Comparison of ENCODE assay signal across 8 cellular contexts in genomic region chr7:38369816-38370493, GRCh38.
DNase-seq lines count a peak whose midpoint lies in the region; ATAC-seq and TF ChIP-seq lines count a peak whose summit lies in the region.

No MANE protein-coding gene starts in this region.

- H3K36me3 Mint-ChIP-seq in effector memory CD8-positive, alpha-beta T cell (ENCODE audit: insufficient read depth): peaks cover 27% of the 10 kb centered on the region

- H3K9me3 Mint-ChIP-seq in effector memory CD8-positive, alpha-beta T cell: no peaks in the 10 kb centered on the region

- H3K27ac Mint-ChIP-seq in effector memory CD8-positive, alpha-beta T cell: peak overlapping the region; percentile 87 to 98

- DNase-seq in NCI-H82 (lab: John Stamatoyannopoulos, UW): peak; percentile 88
- DNase-seq in activated CD8-positive, alpha-beta memory T cell treated with anti-CD3 and anti-CD28 coated beads for 1 hour (ENCODE audit: extremely low read depth in 1 of 2, low read depth in 1 of 2): peak; percentile 54 to 71
- peak; percentile 77 to 82 (median 79) for DNase-seq in effector memory CD8-positive, alpha-beta T cell
- peak; percentile 62 for DNase-seq in middle frontal gyrus (ENCODE audit: extremely low spot score, low spot score)
- peak; percentile 60 to 72 for DNase-seq in stimulated activated CD8-positive, alpha-beta memory T cell treated with anti-CD3 and anti-CD28 coated beads, Interleukin-4, amount 100 ng/mL, for 1 hour (ENCODE audit: low read depth in 2 of 2, low spot score in 1 of 2)

- H3K4me3 Mint-ChIP-seq in effector memory CD8-positive, alpha-beta T cell: peak overlapping the region; percentile 68 to 80

- peak; percentile 97 for TF ChIP-seq CTCF in C4-2B (conservative IDR thresholded peaks at IDR 0.05)

- peak; percentile 67 for ATAC-seq in GM19372 (IDR thresholded peaks at IDR 0.05; ENCODE audit: low read depth, unreplicated experiment)
- peak; percentile 60 for ATAC-seq in HG03460 (IDR thresholded peaks at IDR 0.05; ENCODE audit: unreplicated experiment)
- ATAC-seq in effector memory CD8-positive, alpha-beta T cell (replicated peaks): peak; percentile 70

- peaks cover 50 to 73% of the 10 kb centered on the region in 2 donors for H3K4me1 Mint-ChIP-seq in effector memory CD8-positive, alpha-beta T cell (ENCODE audit: low read depth in 2 of 2)

- no peaks in the 10 kb centered on the region for H3K27me3 Mint-ChIP-seq in effector memory CD8-positive, alpha-beta T cell

- H3K27ac ChIP-seq in C4-2B: no peak overlapping the region
